Comparison of ENCODE assay signal across 16 cellular contexts in genomic region chr6:112694986-112695385, GRCh38.
"Had no signal": no experiment of that assay in that cellular context is flagged by ENCODE, and none has a peak within 500 bp of the region (broad histone marks: within the 10 kb centered on the region; RNA-seq: fewer than 3 reads in every experiment).

No MANE protein-coding gene starts in this region.

- H3K4me1 Mint-ChIP-seq: activated CD4-positive, alpha-beta T cell treated with anti-CD3 and anti-CD28 coated beads for 36 hours; stimulated activated effector memory CD8-positive, alpha-beta T cell treated with anti-CD3 and anti-CD28 coated beads, Interleukin-12 subunit alpha, Interleukin-12 subunit beta, amount 100 ng/mL, for 72 hours; T-cell had no signal

- H3K27me3 Mint-ChIP-seq: activated CD4-positive, alpha-beta T cell treated with anti-CD3 and anti-CD28 coated beads for 36 hours; T-cell had no signal

- H3K27me3 ChIP-seq: breast epithelium, dorsolateral prefrontal cortex, esophagus squamous epithelium, foreskin keratinocyte, tibial nerve had no signal

- H3K36me3 Mint-ChIP-seq: stimulated activated effector memory CD8-positive, alpha-beta T cell treated with anti-CD3 and anti-CD28 coated beads, Interleukin-12 subunit alpha, Interleukin-12 subunit beta, amount 100 ng/mL, for 72 hours; T-cell had no signal

- H3K27ac Mint-ChIP-seq: activated CD4-positive, alpha-beta T cell treated with anti-CD3 and anti-CD28 coated beads for 36 hours; activated CD8-positive, alpha-beta T cell treated with anti-CD3 and anti-CD28 coated beads, Interleukin-2, amount 10 ng/mL, durations not matched to agents 7 days and 5 days; activated T-helper 1 cell treated with anti-CD3 and anti-CD28 coated beads, Interleukin-12 subunit alpha, Interleukin-12 subunit beta, Interleukin-2, Interleukin-4 antibody, amounts not matched to agents 30 ng/mL and 10 ng/mL and 1 ng/mL, durations not matched to agents 14 hours and 24 hours and 36 hours; stimulated activated effector memory CD8-positive, alpha-beta T cell treated with anti-CD3 and anti-CD28 coated beads, Interleukin-12 subunit alpha, Interleukin-12 subunit beta, amount 100 ng/mL, for 72 hours; T-cell had no signal

- H3K9me3 Mint-ChIP-seq: activated T-helper 1 cell treated with anti-CD3 and anti-CD28 coated beads, Interleukin-12 subunit alpha, Interleukin-12 subunit beta, Interleukin-2, Interleukin-4 antibody, amounts not matched to agents 30 ng/mL and 10 ng/mL and 1 ng/mL, durations not matched to agents 14 hours and 24 hours and 36 hours; stimulated activated effector memory CD8-positive, alpha-beta T cell treated with anti-CD3 and anti-CD28 coated beads, Interleukin-12 subunit alpha, Interleukin-12 subunit beta, amount 100 ng/mL, for 72 hours had no signal

- H3K9me3 ChIP-seq: breast epithelium, esophagus squamous epithelium, left ventricle myocardium inferior, tibial nerve had no signal

- DNase-seq: activated CD4-positive, alpha-beta T cell treated with anti-CD3 and anti-CD28 coated beads for 36 hours; activated CD8-positive, alpha-beta T cell treated with anti-CD3 and anti-CD28 coated beads, Interleukin-2, amount 10 ng/mL, durations not matched to agents 7 days and 5 days; activated naive CD4-positive, alpha-beta T cell; aorta; dorsolateral prefrontal cortex; esophagus squamous epithelium; foreskin keratinocyte; left ventricle myocardium inferior; right cardiac atrium; small intestine; T-cell; WERI-Rb-1 had no signal

- ATAC-seq: activated CD4-positive, alpha-beta T cell treated with anti-CD3 and anti-CD28 coated beads for 36 hours; activated CD8-positive, alpha-beta T cell treated with anti-CD3 and anti-CD28 coated beads, Interleukin-2, amount 10 ng/mL, durations not matched to agents 7 days and 5 days; foreskin keratinocyte; right cardiac atrium; stimulated activated effector memory CD8-positive, alpha-beta T cell treated with anti-CD3 and anti-CD28 coated beads, Interleukin-12 subunit alpha, Interleukin-12 subunit beta, amount 100 ng/mL, for 72 hours; T-cell had no signal

- H3K4me1 ChIP-seq: breast epithelium, foreskin keratinocyte had no signal

- H3K27ac ChIP-seq: breast epithelium, dorsolateral prefrontal cortex, esophagus squamous epithelium, foreskin keratinocyte, left ventricle myocardium inferior, tibial nerve, WERI-Rb-1 had no signal

- H3K36me3 ChIP-seq: breast epithelium, esophagus squamous epithelium, left ventricle myocardium inferior, tibial nerve, WERI-Rb-1 had no signal

- H3K4me3 Mint-ChIP-seq: activated CD4-positive, alpha-beta T cell treated with anti-CD3 and anti-CD28 coated beads for 36 hours; activated CD8-positive, alpha-beta T cell treated with anti-CD3 and anti-CD28 coated beads, Interleukin-2, amount 10 ng/mL, durations not matched to agents 7 days and 5 days; activated T-helper 1 cell treated with anti-CD3 and anti-CD28 coated beads, Interleukin-12 subunit alpha, Interleukin-12 subunit beta, Interleukin-2, Interleukin-4 antibody, amounts not matched to agents 30 ng/mL and 10 ng/mL and 1 ng/mL, durations not matched to agents 14 hours and 24 hours and 36 hours; stimulated activated effector memory CD8-positive, alpha-beta T cell treated with anti-CD3 and anti-CD28 coated beads, Interleukin-12 subunit alpha, Interleukin-12 subunit beta, amount 100 ng/mL, for 72 hours; T-cell had no signal

- H3K4me3 ChIP-seq: breast epithelium, dorsolateral prefrontal cortex, esophagus squamous epithelium, left ventricle myocardium inferior, tibial nerve had no signal
